ENCODE assay signal across 32 cellular contexts in the genomic region with DNA sequence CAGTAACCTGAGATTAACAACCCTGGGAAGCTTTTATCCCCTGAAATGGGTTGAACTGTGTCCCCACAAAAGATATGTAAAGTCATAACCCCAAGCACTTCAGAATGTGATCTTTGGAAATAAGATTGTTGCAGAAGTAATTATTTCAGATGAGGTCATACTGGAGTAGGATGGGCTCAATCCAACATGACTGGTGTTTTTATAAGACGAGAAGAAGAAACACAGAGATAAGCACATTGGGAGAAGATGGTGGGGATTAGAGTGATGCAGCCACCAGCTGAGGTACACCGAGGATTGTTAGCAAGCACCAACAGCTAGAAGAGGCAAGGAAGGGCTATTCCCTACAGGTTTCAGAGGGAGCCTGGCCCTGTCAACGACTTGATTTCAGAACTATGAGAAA. TPM values are rescaled to one million over a fixed set of nuclear protein-coding genes. Genes with fewer than 3 reads are reported as not detected.
"Had no signal": no experiment of that assay in that cellular context is flagged by ENCODE, and none has a peak within 500 bp of the region (broad histone marks: within the 10 kb centered on the region; RNA-seq: fewer than 3 reads in every experiment).

No MANE protein-coding gene starts in this region.

- ATAC-seq: activated CD8-positive, alpha-beta T cell treated with anti-CD3 and anti-CD28 coated beads for 36 hours; activated naive CD4-positive, alpha-beta T cell treated with anti-CD3 and anti-CD28 coated beads, Interleukin-2, amount 50 U/mL, for 72 hours; activated T-cell treated with anti-CD3 and anti-CD28 coated beads, Interleukin-2, amount 50 U/mL, for 4 hours; activated T-cell treated with anti-CD3 and anti-CD28 coated beads, Interleukin-2, amount 50 U/mL, for 72 hours; activated T-helper 17 cell treated with anti-CD3 and anti-CD28 coated beads, Interleukin-2, amount 50 U/mL, for 72 hours; body of pancreas had no signal

- H3K9me3 ChIP-seq: adrenal gland, body of pancreas, breast epithelium had no signal

- FAIRE-seq: TTC549 had no signal

- H3K4me3 ChIP-seq: adrenal gland, body of pancreas, breast epithelium had no signal

- DNase-seq: activated B cell treated with CpG ODN at 0.5 μM for 24 hours; activated CD4-positive, alpha-beta memory T cell treated with anti-CD3 and anti-CD28 coated beads for 36 hours; activated CD4-positive, alpha-beta T cell treated with anti-CD3 and anti-CD28 coated beads for 4 hours; activated CD4-positive, alpha-beta T cell treated with anti-CD3 and anti-CD28 coated beads, Interleukin-2, amount 10 ng/mL, durations not matched to agents 24 days and 14 days; activated CD4-positive, alpha-beta T cell treated with anti-CD3 and anti-CD28 coated beads, Interleukin-2, amount 50 U/mL, for 1 hour; activated CD4-positive, alpha-beta T cell treated with anti-CD3 and anti-CD28 coated beads, Interleukin-2, amount 50 U/mL, for 4 hours; activated CD4-positive, CD25-positive, alpha-beta regulatory T cell treated with anti-CD3 and anti-CD28 coated beads, Interleukin-2, amount 50 U/mL, for 72 hours; activated CD8-positive, alpha-beta memory T cell treated with anti-CD3 and anti-CD28 coated beads, Interleukin-2, amount 50 U/mL, for 4 hours; activated CD8-positive, alpha-beta T cell treated with anti-CD3 and anti-CD28 coated beads for 36 hours; activated effector memory CD4-positive, alpha-beta T cell treated with anti-CD3 and anti-CD28 coated beads, Interleukin-2, amount 50 U/mL, for 16 hours; activated gamma-delta T cell treated with Interleukin-2 at 50 U/mL for 16 hours; activated naive CD4-positive, alpha-beta T cell; activated naive CD4-positive, alpha-beta T cell treated with anti-CD3 and anti-CD28 coated beads for 36 hours; activated naive CD4-positive, alpha-beta T cell treated with anti-CD3 and anti-CD28 coated beads, Interleukin-2, amount 50 U/mL, for 16 hours; activated naive CD8-positive, alpha-beta T cell treated with anti-CD3 and anti-CD28 coated beads for 36 hours; activated T-cell treated with anti-CD3 and anti-CD28 coated beads for 4 hours; activated T-cell treated with anti-CD3 and anti-CD28 coated beads, Interleukin-2, amount 50 U/mL, for 1 hour; activated T-cell treated with anti-CD3 and anti-CD28 coated beads, Interleukin-2, amount 50 U/mL, for 4 hours; activated T-cell treated with anti-CD3 and anti-CD28 coated beads, Interleukin-2, amount 50 U/mL, for 72 hours; adrenal gland; amniotic stem cell; aorta; body of pancreas; brain microvascular endothelial cell; cerebellar nuclear complex; T-helper 2 cell; T-helper 9 cell had no signal

- H3K4me1 ChIP-seq: breast epithelium had no signal

- H3K36me3 ChIP-seq: adrenal gland, brain microvascular endothelial cell, breast epithelium had no signal

- H3K27ac ChIP-seq: adrenal gland, body of pancreas, brain microvascular endothelial cell, breast epithelium, VCaP had no signal

- H3K27me3 ChIP-seq: adrenal gland, body of pancreas, brain microvascular endothelial cell, breast epithelium had no signal

RNA-seq across cellular contexts. Expression of a gene that starts 12.5 kb away (rescaled TPM):
- total RNA-seq: activated B cell treated with CpG ODN at 0.5 μM for 24 hours had no signal
